ENCODE assay signal across 9 cellular contexts in the genomic region with DNA sequence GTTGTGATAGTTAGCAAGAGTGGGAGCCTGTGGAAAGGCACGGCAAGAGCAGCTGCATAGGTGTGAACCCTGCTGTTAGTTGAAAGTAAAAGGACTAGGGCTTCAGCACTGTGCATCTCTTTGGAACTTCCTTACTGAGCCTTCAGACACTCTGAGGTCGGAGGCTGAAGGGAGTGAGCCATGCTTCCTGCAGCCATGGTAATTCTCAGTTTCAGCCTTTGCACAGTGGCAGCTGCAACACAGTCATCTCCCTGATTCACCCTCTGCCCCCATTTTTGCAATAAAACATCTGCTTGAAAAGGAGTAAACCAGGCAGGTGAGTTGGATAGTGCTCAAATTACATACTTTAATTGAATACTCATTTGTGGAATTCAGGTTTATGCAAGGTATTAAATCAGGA. TPM values are rescaled to one million over a fixed set of nuclear protein-coding genes. Genes with fewer than 3 reads are reported as not detected.
DNase-seq lines count a peak whose midpoint lies in the region; ATAC-seq, FAIRE-seq and TF ChIP-seq lines count a peak whose summit lies in the region.
"Had no signal": no experiment of that assay in that cellular context is flagged by ENCODE, and none has a peak within 500 bp of the region (broad histone marks: within the 10 kb centered on the region; RNA-seq: fewer than 3 reads in every experiment).

No MANE protein-coding gene starts in this region.

- no peak overlapping the region for H3K4me3 ChIP-seq in epithelial cell of esophagus (ENCODE audit: low read length)
- H3K4me3 ChIP-seq in small intestine (ENCODE audit: low read depth in 1 of 2, low read length in 2 of 2) = no peak overlapping the region

- peaks cover 0 to 3% of the 10 kb centered on the region in 2 donors for H3K4me1 ChIP-seq in small intestine (ENCODE audit: control insufficient read depth in 2 of 2, insufficient read depth in 1 of 2, low read depth in 1 of 2, low read length in 1 of 2)

- WGBS in small intestine, 3 donors = 3 to 35% (median 14%) methylated on average over 2 of the region's 2 CpGs

- FAIRE-seq in small intestine (lab: Jason Lieb, UNC) = no peak

- peak; percentile 84 for ATAC-seq in GM19025 (IDR thresholded peaks at IDR 0.05; ENCODE audit: low read depth, unreplicated experiment)
- peak; percentile 97 for ATAC-seq in GM21717 (IDR thresholded peaks at IDR 0.05; ENCODE audit: unreplicated experiment)
- peak; percentile 88 for ATAC-seq in HG03521 (IDR thresholded peaks at IDR 0.05; ENCODE audit: unreplicated experiment)
- ATAC-seq: HCT116 had no signal

- no peak overlapping the region for H3K27ac ChIP-seq in small intestine (ENCODE audit: low read depth in 1 of 2, low read length in 1 of 2)

- TF ChIP-seq CTCF in epithelial cell of esophagus (IDR thresholded peaks at IDR 0.05; ENCODE audit: insufficient read depth, low read depth, low read length, missing control alignments) = no peak

- H3K9me3 ChIP-seq in small intestine (ENCODE audit: control insufficient read depth, low read depth) = no peaks in the 10 kb centered on the region

- H3K36me3 ChIP-seq in small intestine (ENCODE audit: control insufficient read depth in 2 of 2, insufficient read depth in 2 of 2, low read length in 2 of 2) = no peaks in the 10 kb centered on the region

- no peaks in the 10 kb centered on the region for H3K27me3 ChIP-seq in small intestine (ENCODE audit: control insufficient read depth in 2 of 2, insufficient read depth in 2 of 2, low read length in 2 of 2)

- DNase-seq in epithelial cell of esophagus (ENCODE audit: low read depth) (peak; percentile 88), DMS 273 (lab: John Stamatoyannopoulos, UW; ENCODE audit: unreplicated experiment) (no peak), small intestine (no peak), activated gamma-delta T cell (lab: John Stamatoyannopoulos, UW) (no peak), D341Med (ENCODE audit: low spot score) (no peak)

RNA-seq across cellular contexts. Expression of gene TLE4, which starts 6.5 kb away (rescaled TPM):
- polyA plus RNA-seq in small intestine = 1 to 10 TPM; 4.0 to 8.4 (median 8.0) TPM
